ENCODE assay signal across 14 cellular contexts in genomic region chr3:95280711-95281352, GRCh38.
"Had no signal": no experiment of that assay in that cellular context is flagged by ENCODE, and none has a peak within 500 bp of the region (broad histone marks: within the 10 kb centered on the region; RNA-seq: fewer than 3 reads in every experiment).

No MANE protein-coding gene starts in this region.

- H3K9me3 ChIP-seq: mucosa of descending colon, neutrophil, thyroid gland had no signal

- H3K36me3 ChIP-seq: left lung, neutrophil, thyroid gland had no signal

- DNase-seq: activated CD4-positive, alpha-beta T cell treated with anti-CD3 and anti-CD28 coated beads, Interleukin-2, amount 10 ng/mL, durations not matched to agents 7 days and 5 days; activated naive CD4-positive, alpha-beta T cell; aorta; hippocampal formation; left lung; mammary epithelial cell; mucosa of descending colon; naive thymus-derived CD8-positive, alpha-beta T cell; retina; stimulated activated CD4-positive, alpha-beta T cell treated with anti-CD3 and anti-CD28 coated beads, Interleukin-4, amount 100 ng/mL, for 1 hour; stimulated activated naive B cell treated with anti-CD40 and anti-IgM and Interleukin-4, amounts not matched to agents 10 μg/mL and 1 μg/mL and 100 μg/mL, for 72 hours; T-helper 9 cell; thyroid gland had no signal

- H3K27me3 ChIP-seq: left lung, neutrophil, thyroid gland had no signal

- H3K27ac ChIP-seq: left lung, neutrophil, thyroid gland had no signal

- H3K4me1 ChIP-seq: left lung, thyroid gland had no signal

- H3K4me3 ChIP-seq: left lung, mucosa of descending colon, thyroid gland had no signal

- ATAC-seq: left lung; mucosa of descending colon; naive thymus-derived CD8-positive, alpha-beta T cell; stimulated activated naive B cell treated with anti-CD40 and anti-IgM and Interleukin-4, amounts not matched to agents 10 μg/mL and 1 μg/mL and 100 μg/mL, for 72 hours had no signal
